In the genomic region with DNA sequence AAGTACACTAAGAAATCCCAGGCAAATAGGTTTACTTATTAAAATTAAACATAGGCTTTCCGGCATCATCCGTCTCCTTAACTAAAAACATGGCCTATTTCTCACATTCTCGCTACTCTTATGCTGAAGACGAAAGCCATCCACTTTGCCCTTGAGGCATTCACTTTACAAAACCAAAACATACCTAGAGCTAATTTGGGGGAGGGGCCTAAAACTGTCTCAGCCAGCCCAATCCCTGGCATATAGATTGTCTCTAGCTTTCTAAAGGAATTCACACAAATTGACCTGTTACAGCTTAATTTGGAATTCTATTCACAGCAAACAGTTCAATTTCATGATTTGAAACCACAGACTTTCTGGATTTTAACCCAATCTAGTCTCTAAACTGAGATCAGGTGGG, we compare ENCODE assay signal across 17 cellular contexts. TPM values are rescaled to one million over a fixed set of nuclear protein-coding genes. Genes with fewer than 3 reads are reported as not detected.
A peak's percentile ranks its signal among the peaks of the same experiment; 100 is the strongest.
DNase-seq lines count a peak whose midpoint lies in the region; ATAC-seq and TF ChIP-seq lines count a peak whose summit lies in the region.
"Had no signal": no experiment of that assay in that cellular context is flagged by ENCODE, and none has a peak within 500 bp of the region (broad histone marks: within the 10 kb centered on the region; RNA-seq: fewer than 3 reads in every experiment).

No MANE protein-coding gene starts in this region.

- no peak overlapping the region for H4K5ac ChIP-seq in mesendoderm (ENCODE audit: low read length)

- POLR2A ChIA-PET in activated CD4-positive, alpha-beta memory T cell treated with anti-CD3 and anti-CD28 coated beads for 36 hours (lab: Charles Lee), result no interaction called here

- no peak overlapping the region for H2BK15ac ChIP-seq in mesendoderm (replicated peaks; ENCODE audit: low read depth)

- H3K56ac ChIP-seq in mesendoderm (ENCODE audit: low read length), result no peak overlapping the region

- H2BK120ac ChIP-seq in mesendoderm (ENCODE audit: low read depth, low read length), result no peak overlapping the region

- H3K9me3 Mint-ChIP-seq in activated CD4-positive, alpha-beta memory T cell treated with anti-CD3 and anti-CD28 coated beads for 36 hours, result peaks cover 3% of the 10 kb centered on the region

- H3K36me3 ChIP-seq in HUES48 (ENCODE audit: control insufficient read depth, insufficient read depth, low read length), result no peaks in the 10 kb centered on the region
- no peaks in the 10 kb centered on the region for H3K36me3 ChIP-seq in body of pancreas (replicated peaks in 1 of 2; ENCODE audit: insufficient read depth in 1 of 2, low read depth in 2 of 2)
- peaks cover 1% of the 10 kb centered on the region for H3K36me3 ChIP-seq in mesendoderm (ENCODE audit: control insufficient read depth, insufficient read depth, low read length)
- peaks cover 2 to 4% of the 10 kb centered on the region in 2 donors for H3K36me3 ChIP-seq in stomach smooth muscle (ENCODE audit: control insufficient read depth in 2 of 2, insufficient read depth in 2 of 2, low read length in 2 of 2)

- no peak overlapping the region for H3K4me2 ChIP-seq in mesendoderm (ENCODE audit: low read length)

- intact Hi-C loops in body of pancreas (cut with DNase I), result no loop called here
- intact Hi-C loops in activated CD4-positive, alpha-beta memory T cell treated with anti-CD3 and anti-CD28 coated beads for 36 hours (cut with micrococcal nuclease), result no loop called here

- no peak overlapping the region for H3K4ac ChIP-seq in mesendoderm (ENCODE audit: low read depth, low read length)

- no peak for TF ChIP-seq CTCF in body of pancreas (IDR thresholded peaks at IDR 0.05)

- H3K79me2 ChIP-seq in mesendoderm (ENCODE audit: control insufficient read depth, insufficient read depth, low read length), result no peaks in the 10 kb centered on the region

- no peak overlapping the region for H2BK5ac ChIP-seq in mesendoderm (ENCODE audit: low read length)

- no peaks in the 10 kb centered on the region for H3K79me1 ChIP-seq in mesendoderm (ENCODE audit: low read length)

- no peak overlapping the region for H2AK5ac ChIP-seq in mesendoderm (ENCODE audit: low read length)

- no peak overlapping the region for H4K8ac ChIP-seq in mesendoderm (ENCODE audit: low read depth, low read length)

- WGBS in body of pancreas, 2 donors, result 90 to 94% methylated on average over 4 of the region's 4 CpGs
- no CpG with 5 or more reads among the region's 4 CpGs for WGBS in mesendoderm (ENCODE audit: extremely low coverage, insufficient coverage, low lambda C conversion rate)

- DNase-seq in body of pancreas, result no peak
- peak; percentile 69 for DNase-seq in mesendoderm
- DNase-seq in globus pallidus (ENCODE audit: low spot score), result no peak
- no peak for DNase-seq in activated CD4-positive, alpha-beta memory T cell treated with anti-CD3 and anti-CD28 coated beads for 36 hours
- no peak for DNase-seq in NCI-H1417 (lab: John Stamatoyannopoulos, UW)
- DNase-seq: activated CD4-positive, CD25-positive, alpha-beta regulatory T cell treated with anti-CD3 and anti-CD28 coated beads, Interleukin-2, amount 50 U/mL, for 72 hours; activated CD8-positive, alpha-beta memory T cell treated with anti-CD3 and anti-CD28 coated beads, Interleukin-2, amount 50 U/mL, for 48 hours; activated gamma-delta T cell treated with Interleukin-2 at 50 U/mL for 16 hours; GF-D8; left colon; NCI-H187 treated with DMSO at 0.1 percent for 48 hours; NCI-H510A; stimulated activated naive CD4-positive, alpha-beta T cell treated with Interleukin-2 at 50 U/mL for 16 hours had no signal

- H3K27ac ChIP-seq in HUES48 (ENCODE audit: low read depth, low read length) (peak overlapping the region; percentile 86), body of pancreas (peak overlapping the region; percentile 15 to 61 (median 40)), mesendoderm (ENCODE audit: low read depth, low read length) (peak overlapping the region; percentile 70), stomach smooth muscle (ENCODE audit: low read length) (peak overlapping the region; percentile 83)

- H3K4me3 Mint-ChIP-seq in activated CD4-positive, alpha-beta memory T cell treated with anti-CD3 and anti-CD28 coated beads for 36 hours, result no peak overlapping the region

- no peak for TF ChIP-seq POLR2A in body of pancreas (IDR thresholded peaks at IDR 0.05)

- H3K4me3 ChIP-seq in HUES48 (ENCODE audit: low read depth, low read length) (0 out of 2 replicates have a peak overlapping the region, but pooled peaks have one; percentile 8), body of pancreas (no peak overlapping the region), mesendoderm (ENCODE audit: low read length) (no peak overlapping the region), stomach smooth muscle (ENCODE audit: low read length in 2 of 2) (no peak overlapping the region)
- H3K4me3 ChIP-seq: MG63 had no signal

- H3K9ac ChIP-seq in HUES48 (ENCODE audit: low read depth, low read length) (no peak overlapping the region), mesendoderm (ENCODE audit: low read length) (no peak overlapping the region), stomach smooth muscle (ENCODE audit: low read length in 2 of 2) (peak overlapping the region; percentile 0 to 38)

- peaks cover 2% of the 10 kb centered on the region for H3K4me1 Mint-ChIP-seq in activated CD4-positive, alpha-beta memory T cell treated with anti-CD3 and anti-CD28 coated beads for 36 hours (ENCODE audit: low read depth)

- H3K23ac ChIP-seq in mesendoderm (ENCODE audit: low read length), result no peak overlapping the region

- CTCF ChIA-PET in activated CD4-positive, alpha-beta memory T cell treated with anti-CD3 and anti-CD28 coated beads for 36 hours (lab: Charles Lee), result interaction anchor here (2.2 kb wide), 1 partner anchor 23 kb away, joined by 12 read pairs; no protein-coding TSS in a partner anchor

- no peaks in the 10 kb centered on the region for H3K27me3 Mint-ChIP-seq in activated CD4-positive, alpha-beta memory T cell treated with anti-CD3 and anti-CD28 coated beads for 36 hours

- H3K27ac Mint-ChIP-seq in activated CD4-positive, alpha-beta memory T cell treated with anti-CD3 and anti-CD28 coated beads for 36 hours, result no peak overlapping the region

- H3K27me3 ChIP-seq in HUES48 (ENCODE audit: control insufficient read depth, insufficient read depth, low read length) (peaks cover 8% of the 10 kb centered on the region; the same call in 1 of the 2 replicates), body of pancreas (no peaks in the 10 kb centered on the region), mesendoderm (ENCODE audit: insufficient read depth, low read length, poor library complexity) (no peaks in the 10 kb centered on the region), stomach smooth muscle (ENCODE audit: control insufficient read depth in 1 of 2, insufficient read depth in 2 of 2, low read length in 2 of 2) (no peaks in the 10 kb centered on the region)
- H3K27me3 ChIP-seq: MG63 had no signal

- H3K36me3 Mint-ChIP-seq in activated CD4-positive, alpha-beta memory T cell treated with anti-CD3 and anti-CD28 coated beads for 36 hours, result peaks cover 38% of the 10 kb centered on the region

- peaks cover 28% of the 10 kb centered on the region for H3K4me1 ChIP-seq in HUES48 (ENCODE audit: control insufficient read depth, insufficient read depth, low read length)
- H3K4me1 ChIP-seq in body of pancreas, result peaks cover 38% of the 10 kb centered on the region
- peaks cover 6% of the 10 kb centered on the region for H3K4me1 ChIP-seq in mesendoderm (ENCODE audit: control insufficient read depth, low read depth, low read length)
- H3K4me1 ChIP-seq in stomach smooth muscle (ENCODE audit: control insufficient read depth, insufficient read depth, low read length), result peaks cover 25% of the 10 kb centered on the region

- H3K9me3 ChIP-seq in HUES48 (ENCODE audit: control insufficient read depth, insufficient read depth, low read length) (no peaks in the 10 kb centered on the region), body of pancreas (no peaks in the 10 kb centered on the region), stomach smooth muscle (ENCODE audit: control insufficient read depth in 2 of 2, low read length in 2 of 2) (no peaks in the 10 kb centered on the region)

- ATAC-seq in body of pancreas, result no peak
- ATAC-seq: HepG2, left colon had no signal

- no peak overlapping the region for H3K18ac ChIP-seq in mesendoderm (ENCODE audit: low read length)

RNA-seq across cellular contexts. Expression of a gene that starts 34.8 kb away (rescaled TPM):
- total RNA-seq in body of pancreas, result 1 to 10 TPM; 5.6 to 9.9 TPM
- polyA plus RNA-seq in mesendoderm (2013, experiment 1 of 2), result 2.9 TPM
- 2.5 TPM for polyA plus RNA-seq in mesendoderm (2013, experiment 2 of 2)
- 10 to 100 TPM; 11.0 to 11.1 TPM for total RNA-seq in activated CD4-positive, alpha-beta memory T cell treated with anti-CD3 and anti-CD28 coated beads for 36 hours

Comparison
In these comparisons a context has a peak if more than half of its experiments do, and no peak if none do; other contexts are left out.
1. H3K9ac ChIP-seq: peak in stomach smooth muscle (2 of 2); none in HUES48 (single experiment) and mesendoderm (single experiment).
2. Peak in every context shown above with its lines, with median percentiles within 50 percentile points of each other: H3K27ac ChIP-seq.